In the genomic region with DNA sequence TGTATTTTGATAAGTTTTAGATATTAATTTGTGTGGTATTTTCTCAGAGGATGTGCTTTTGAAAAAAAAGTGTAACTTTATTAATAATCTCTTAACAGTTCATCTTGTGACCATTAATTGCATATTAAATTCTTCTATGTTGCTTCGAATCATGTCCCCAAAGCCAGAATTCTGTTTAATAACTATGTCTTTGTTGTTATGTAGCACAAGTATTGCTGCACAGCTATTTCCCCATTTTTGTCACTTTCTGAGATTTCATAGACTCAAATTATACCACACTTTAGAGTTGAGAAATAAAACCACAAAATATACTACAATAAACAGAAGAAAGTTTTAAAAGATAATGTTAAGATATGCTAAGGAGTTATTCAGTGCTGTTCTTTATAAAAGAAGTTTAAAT, we compare ENCODE assay signal across 14 cellular contexts. TPM values are rescaled to one million over a fixed set of nuclear protein-coding genes. Genes with fewer than 3 reads are reported as not detected.
A peak's percentile ranks its signal among the peaks of the same experiment; 100 is the strongest.
DNase-seq lines count a peak whose midpoint lies in the region; ATAC-seq, FAIRE-seq and TF ChIP-seq lines count a peak whose summit lies in the region.
"Had no signal": no experiment of that assay in that cellular context is flagged by ENCODE, and none has a peak within 500 bp of the region (broad histone marks: within the 10 kb centered on the region; RNA-seq: fewer than 3 reads in every experiment).

No MANE protein-coding gene starts in this region.

- H3K4me1 ChIP-seq in Panc1 (ENCODE audit: control insufficient read depth, insufficient read depth, low read length), result peaks cover 63% of the 10 kb centered on the region
- H3K4me1 ChIP-seq in kidney (ENCODE audit: control insufficient read depth in 1 of 2, insufficient read depth in 1 of 2, low read depth in 1 of 2, low read length in 2 of 2), result peaks cover 2 to 4% of the 10 kb centered on the region in 2 donors
- H3K4me1 ChIP-seq in PC-9 (replicated peaks; ENCODE audit: insufficient read depth), result peaks cover 13% of the 10 kb centered on the region

- no peak for TF ChIP-seq CTCF in GM12865 (IDR thresholded peaks at IDR 0.05; ENCODE audit: insufficient read depth, low read depth, low read length, missing control alignments)
- TF ChIP-seq CTCF in Panc1 (IDR thresholded peaks at IDR 0.05), result no peak
- no peak for TF ChIP-seq CTCF in kidney (IDR thresholded peaks at IDR 0.05; ENCODE audit: borderline replicate concordance, extremely low read depth, insufficient read depth)
- TF ChIP-seq CTCF in PC-9 (conservative IDR thresholded peaks at IDR 0.05), result no peak

- H3K9ac ChIP-seq in kidney (ENCODE audit: low read length in 2 of 2), result peak overlapping the region; percentile 22 to 47

- H3F3A ChIP-seq in PC-9 (ENCODE audit: insufficient read depth, low read depth), result no peaks in the 10 kb centered on the region; the same call in 1 of the 2 replicates

- no peaks in the 10 kb centered on the region for H3K27me3 Mint-ChIP-seq in stimulated activated memory B cell treated with anti-CD40 and anti-IgM and Interleukin-4, amounts not matched to agents 10 μg/mL and 1 μg/mL and 100 μg/mL, for 72 hours

- no peak for DNase-seq in GM12865 (ENCODE audit: low read depth)
- DNase-seq in Panc1 (ENCODE audit: low read depth, low spot score), result no peak
- no peak for DNase-seq in kidney
- DNase-seq in PC-9, result no peak
- DNase-seq in cerebellar nuclear complex (lab: John Stamatoyannopoulos, UW), result no peak
- DNase-seq in activated CD4-positive, alpha-beta T cell treated with anti-CD3 and anti-CD28 coated beads for 1 hour, result no peak
- DNase-seq: activated gamma-delta T cell; CD8-positive, alpha-beta memory T cell; cortex of kidney; NCI-H187 treated with DMSO at 0.1 percent for 48 hours; T-helper 1 cell had no signal

- no peaks in the 10 kb centered on the region for H3K9me2 ChIP-seq in PC-9 (ENCODE audit: insufficient read depth)

- H3K79me2 ChIP-seq in PC-9 (ENCODE audit: low read depth), result no peaks in the 10 kb centered on the region

- no peak overlapping the region for H3K4me2 ChIP-seq in PC-9

- no peaks in the 10 kb centered on the region for H3K27me3 ChIP-seq in Panc1 (ENCODE audit: control insufficient read depth, insufficient read depth, low read length)
- no peaks in the 10 kb centered on the region for H3K27me3 ChIP-seq in PC-9 (ENCODE audit: insufficient read depth, low read depth)

- peaks cover 26% of the 10 kb centered on the region for H3K4me1 Mint-ChIP-seq in stimulated activated memory B cell treated with anti-CD40 and anti-IgM and Interleukin-4, amounts not matched to agents 10 μg/mL and 1 μg/mL and 100 μg/mL, for 72 hours

- H3K36me3 ChIP-seq in Panc1 (ENCODE audit: control insufficient read depth, insufficient read depth, low read length), result no peaks in the 10 kb centered on the region; the same call in 1 of the 2 replicates
- H3K36me3 ChIP-seq in kidney (ENCODE audit: control insufficient read depth in 1 of 2, insufficient read depth in 2 of 2, low read length in 2 of 2), result no peaks in the 10 kb centered on the region
- no peaks in the 10 kb centered on the region for H3K36me3 ChIP-seq in PC-9 (ENCODE audit: low read depth)

- H3K9me3 ChIP-seq in Panc1 (ENCODE audit: control insufficient read depth, insufficient read depth, low read depth, low read length), result no peaks in the 10 kb centered on the region
- no peaks in the 10 kb centered on the region for H3K9me3 ChIP-seq in kidney (ENCODE audit: control insufficient read depth in 1 of 2, low read length in 2 of 2)
- H3K9me3 ChIP-seq in PC-9 (ENCODE audit: insufficient read depth, low read depth), result no peaks in the 10 kb centered on the region

- POLR2A ChIA-PET in Panc1 (lab: Charles Lee), result no interaction called here
- POLR2A ChIA-PET in PC-9 (lab: Charles Lee; ENCODE audit: unreplicated experiment), result no interaction called here

- in situ Hi-C loops in Panc1 (cut with HindIII; ENCODE audit: low pct_unique_long_range_greater_than_20kb, low sequenced_read_pairs), result no loop called here

- H3K36me3 Mint-ChIP-seq in stimulated activated memory B cell treated with anti-CD40 and anti-IgM and Interleukin-4, amounts not matched to agents 10 μg/mL and 1 μg/mL and 100 μg/mL, for 72 hours, result peaks cover 6% of the 10 kb centered on the region
- H3K36me3 Mint-ChIP-seq: CD8-positive, alpha-beta memory T cell had no signal

- no peak overlapping the region for H2AFZ ChIP-seq in PC-9

- peak overlapping the region; percentile 19 for H3K27ac Mint-ChIP-seq in stimulated activated memory B cell treated with anti-CD40 and anti-IgM and Interleukin-4, amounts not matched to agents 10 μg/mL and 1 μg/mL and 100 μg/mL, for 72 hours
- H3K27ac Mint-ChIP-seq: CD8-positive, alpha-beta memory T cell had no signal

- H3K4me3 ChIP-seq in GM12865 (ENCODE audit: low read depth, low read length) (peak overlapping the region; percentile 94), Panc1 (ENCODE audit: low read depth in 2 of 2, low read length in 2 of 2) (peak overlapping the region in 1 of 2 experiments; percentile 8; a peak in 2 of 4 replicates), kidney (ENCODE audit: low read length in 2 of 2) (peak overlapping the region; percentile 32 to 48), PC-9 (no peak overlapping the region)

- peak overlapping the region; percentile 76 for H3K4me3 Mint-ChIP-seq in stimulated activated memory B cell treated with anti-CD40 and anti-IgM and Interleukin-4, amounts not matched to agents 10 μg/mL and 1 μg/mL and 100 μg/mL, for 72 hours
- H3K4me3 Mint-ChIP-seq: CD8-positive, alpha-beta memory T cell had no signal

- BruUV-seq in Panc1 (replicated peaks; lab: Mats Ljungman, UMichigan) (no TSS peak), PC-9 (replicated peaks; lab: Mats Ljungman, UMichigan) (no TSS peak)

- ATAC-seq in Panc1 (no peak), HG03025 (IDR thresholded peaks at IDR 0.05; ENCODE audit: low FRiP score, unreplicated experiment) (no peak)
- no peak for ATAC-seq in stimulated activated memory B cell treated with anti-CD40 and anti-IgM and Interleukin-4, amounts not matched to agents 10 μg/mL and 1 μg/mL and 100 μg/mL, for 72 hours
- ATAC-seq: left lobe of liver had no signal

- H3K27ac ChIP-seq in Panc1 (ENCODE audit: low read length) (peak overlapping the region; percentile 71), kidney (ENCODE audit: low read depth in 2 of 2, low read length in 2 of 2) (peak overlapping the region in 1 of 2 donors; percentile 36), PC-9 (no peak overlapping the region)

- H3K9me3 Mint-ChIP-seq in stimulated activated memory B cell treated with anti-CD40 and anti-IgM and Interleukin-4, amounts not matched to agents 10 μg/mL and 1 μg/mL and 100 μg/mL, for 72 hours, result no peaks in the 10 kb centered on the region

- H4K20me1 ChIP-seq in PC-9 (ENCODE audit: insufficient read depth), result no peaks in the 10 kb centered on the region

- intact Hi-C loops in Panc1 (cut with micrococcal nuclease; ENCODE audit: unreplicated experiment), result loop anchor here (5.0 to 10.0 kb wide), 2 partner anchors 53 to 1385 kb away; no protein-coding TSS in a partner anchor
- intact Hi-C loops in kidney (cut with DNase I), result no loop called here
- intact Hi-C loops in PC-9 (cut with micrococcal nuclease; ENCODE audit: unreplicated experiment), result loop anchor here (5.0 kb wide), 1 partner anchor 93 kb away; no protein-coding TSS in a partner anchor

- FAIRE-seq in kidney (lab: Jason Lieb, UNC), result no peak

- CTCF ChIA-PET in Panc1 (lab: Charles Lee) (no interaction called here), PC-9 (lab: Charles Lee) (no interaction called here)

RNA-seq across cellular contexts. Expression of gene MEF2C, which starts 2.8 kb away (rescaled TPM):
- total RNA-seq in Panc1 (2021; ENCODE audit: unreplicated experiment), result 9.9 TPM
- 6.6 TPM for polyA plus RNA-seq in Panc1 (2012; ENCODE audit: insufficient read length)
- 75.4 TPM for total RNA-seq in kidney
- polyA plus RNA-seq in kidney (ENCODE audit: insufficient read depth, low read depth, low replicate concordance), result 5.3 TPM
- total RNA-seq in PC-9 (2021), result 1.6 and 2.5 TPM in 2 replicates
- polyA plus RNA-seq: CD8-positive, alpha-beta memory T cell had no signal
